ENCODE assay signal across 8 cellular contexts in genomic region chr4:110085131-110085530, GRCh38.
DNase-seq lines count a peak whose midpoint lies in the region; ATAC-seq and TF ChIP-seq lines count a peak whose summit lies in the region.

No MANE protein-coding gene starts in this region.

- peaks cover 0 to 13% (median 3%) of the 10 kb centered on the region in 4 donors for H3K4me1 ChIP-seq in Peyer's patch
- H3K4me1 ChIP-seq in ascending aorta, result peaks cover 0 to 6% of the 10 kb centered on the region in 2 donors

- TF ChIP-seq CTCF in Peyer's patch (IDR thresholded peaks at IDR 0.05) (no peak), fibroblast of villous mesenchyme (IDR thresholded peaks at IDR 0.05; ENCODE audit: insufficient read depth, low read depth, low read length) (no peak), ascending aorta (IDR thresholded peaks at IDR 0.05) (no peak)

- ATAC-seq in GM21423 (IDR thresholded peaks at IDR 0.05; ENCODE audit: unreplicated experiment) (peak; percentile 57), HG03045 (IDR thresholded peaks at IDR 0.05; ENCODE audit: unreplicated experiment) (no peak), HG02623 (IDR thresholded peaks at IDR 0.05; ENCODE audit: unreplicated experiment) (no peak)

- H3K9me3 ChIP-seq in Peyer's patch (no peaks in the 10 kb centered on the region), ascending aorta (no peaks in the 10 kb centered on the region)

- H3K27ac ChIP-seq in Peyer's patch (peak overlapping the region in 2 of 4 donors; percentile 40 to 74), ascending aorta (no peak overlapping the region)

- no peak for TF ChIP-seq POLR2A in Peyer's patch (IDR thresholded peaks at IDR 0.05)

- H3K4me3 ChIP-seq in Peyer's patch, result no peak overlapping the region
- H3K4me3 ChIP-seq in fibroblast of villous mesenchyme (ENCODE audit: low read depth, low read length), result no peak overlapping the region
- no peak overlapping the region for H3K4me3 ChIP-seq in ascending aorta

- H3K27me3 ChIP-seq in Peyer's patch (no peaks in the 10 kb centered on the region), ascending aorta (no peaks in the 10 kb centered on the region)

- DNase-seq in DMS153 (lab: John Stamatoyannopoulos, UW) (peak; percentile 80), Peyer's patch (peak in 2 of 3 donors; percentile 59 to 92), fibroblast of villous mesenchyme (ENCODE audit: low read depth) (peak; percentile 48), hypothalamus (lab: John Stamatoyannopoulos, UW) (no peak), ascending aorta (ENCODE audit: low spot score in 2 of 2) (no peak)

- H3K36me3 ChIP-seq in Peyer's patch (no peaks in the 10 kb centered on the region), ascending aorta (no peaks in the 10 kb centered on the region)

- intact Hi-C loops in ascending aorta (cut with DNase I), result no loop called here

Comparison
In these comparisons a context has a peak if more than half of its experiments do, and no peak if none do; other contexts are left out.
1. DNase-seq: peak in DMS153 (single experiment), Peyer's patch (2 of 3) and fibroblast of villous mesenchyme (single experiment); none in hypothalamus (0 of 51) and ascending aorta (0 of 2).